In the genomic region with DNA sequence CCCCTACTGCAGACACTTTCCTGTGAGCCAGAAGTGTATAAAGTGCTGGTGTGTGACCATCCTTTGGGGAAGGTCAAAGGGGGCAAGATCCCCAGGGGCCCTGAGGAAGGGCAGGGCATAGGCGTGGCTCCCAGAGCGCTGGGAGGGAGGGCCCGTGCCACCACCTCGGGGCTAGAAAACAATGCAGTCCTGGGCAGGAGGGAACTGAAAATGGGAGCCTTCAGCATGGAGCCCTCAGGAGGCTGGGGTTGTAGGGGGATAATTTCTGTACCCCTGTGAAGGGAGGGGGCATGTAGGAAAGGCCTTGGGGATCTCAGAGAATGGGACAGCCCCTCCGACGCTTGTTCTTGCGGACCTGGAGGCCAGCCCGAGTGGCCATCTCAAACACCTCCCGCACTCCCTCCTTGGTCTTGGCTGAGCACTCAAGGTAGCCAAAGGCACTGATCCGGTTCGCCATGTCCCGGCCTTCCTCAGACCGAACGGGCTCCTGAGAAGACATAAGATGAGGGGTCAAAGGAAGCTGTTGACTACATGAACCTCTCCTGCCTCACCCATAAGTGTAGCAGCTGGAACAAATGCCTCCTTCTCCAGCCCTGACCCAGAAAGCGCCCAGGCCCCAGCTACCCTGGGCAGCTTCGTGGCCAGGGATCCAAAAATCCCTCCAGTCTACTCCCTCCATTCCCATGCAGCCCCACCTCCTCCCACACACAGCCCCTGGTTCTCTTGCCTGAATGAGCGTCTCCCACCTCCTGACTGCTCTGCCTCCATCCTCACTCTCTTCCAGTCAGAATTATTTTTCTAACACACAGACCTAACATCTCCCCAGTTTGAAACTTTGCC, we compare ENCODE assay signal across 8 cellular contexts. TPM values are rescaled to one million over a fixed set of nuclear protein-coding genes. Genes with fewer than 3 reads are reported as not detected.
DNase-seq lines count a peak whose midpoint lies in the region; ATAC-seq and TF ChIP-seq lines count a peak whose summit lies in the region.

No MANE protein-coding gene starts in this region.

- no peak overlapping the region for H3K9ac ChIP-seq in mammary epithelial cell (ENCODE audit: insufficient read depth, low read length)

- peaks cover 17% of the 10 kb centered on the region for H3K36me3 Mint-ChIP-seq in activated naive CD4-positive, alpha-beta T cell treated with anti-CD3 and anti-CD28 coated beads, Interleukin-2, amount 10 ng/mL, durations not matched to agents 7 days and 5 days

- dilution Hi-C loops in mammary epithelial cell (cut with HindIII; ENCODE audit: low sequenced_read_pairs) = loop anchor here (5.0 kb wide), 1 partner anchor 74 kb away; no protein-coding TSS in a partner anchor

- H4K20me1 ChIP-seq in mammary epithelial cell (ENCODE audit: insufficient read depth, low read length) = no peaks in the 10 kb centered on the region

- H3K4me1 Mint-ChIP-seq in activated naive CD4-positive, alpha-beta T cell treated with anti-CD3 and anti-CD28 coated beads, Interleukin-2, amount 10 ng/mL, durations not matched to agents 7 days and 5 days = peaks cover 64% of the 10 kb centered on the region

- peaks cover 48% of the 10 kb centered on the region for H3K79me2 ChIP-seq in mammary epithelial cell (ENCODE audit: insufficient read depth, low read length)

- TSS peak; percentile 23 for BruUV-seq in mammary epithelial cell (replicated peaks; lab: Mats Ljungman, UMichigan)

- no peak for ATAC-seq in upper lobe of right lung

- CTCF ChIA-PET in activated naive CD4-positive, alpha-beta T cell treated with anti-CD3 and anti-CD28 coated beads, Interleukin-2, amount 10 ng/mL, durations not matched to agents 7 days and 5 days (lab: Charles Lee) = interaction anchor here (1.3 kb wide), 1 partner anchor 14 kb away, joined by 4 read pairs; a partner anchor contains a TSS
- CTCF ChIA-PET in mammary epithelial cell (lab: Charles Lee; ENCODE audit: low non-redundant PET) = no interaction called here

- no peak for DNase-seq in activated naive CD4-positive, alpha-beta T cell treated with anti-CD3 and anti-CD28 coated beads, Interleukin-2, amount 10 ng/mL, durations not matched to agents 7 days and 5 days
- DNase-seq in activated naive CD4-positive, alpha-beta T cell treated with Interleukin-2 at 50 U/mL for 16 hours = no peak
- no peak for DNase-seq in mammary epithelial cell
- DNase-seq in upper lobe of right lung = no peak
- no peak for DNase-seq in GM19240 (ENCODE audit: insufficient read length, low spot score)
- DNase-seq in AG20443 (ENCODE audit: low spot score) = no peak
- no peak for DNase-seq in NCI-H187 (lab: John Stamatoyannopoulos, UW)

- peak overlapping the region; percentile 32 for H3K4me2 ChIP-seq in mammary epithelial cell (ENCODE audit: insufficient read depth, low read depth, low read length)

- H3K4me1 ChIP-seq in mammary epithelial cell (ENCODE audit: insufficient read depth, low read length) (peaks cover 68% of the 10 kb centered on the region), muscle layer of duodenum (ENCODE audit: control insufficient read depth in 1 of 2, insufficient read depth in 2 of 2, low read length in 2 of 2) (peaks cover 56 to 57% of the 10 kb centered on the region in 2 donors), upper lobe of right lung (peaks cover 77% of the 10 kb centered on the region)

- in situ Hi-C loops in mammary epithelial cell (cut with MboI; ENCODE audit: low sequenced_read_pairs in 2 of 2) = loop anchor here (10.0 kb wide), 2 partner anchors 197 to 307 kb away; a partner anchor contains a TSS

- H3K27me3 Mint-ChIP-seq in activated naive CD4-positive, alpha-beta T cell treated with anti-CD3 and anti-CD28 coated beads, Interleukin-2, amount 10 ng/mL, durations not matched to agents 7 days and 5 days = no peaks in the 10 kb centered on the region

- 76% methylated on average over 8 of the region's 17 CpGs for WGBS in mammary epithelial cell (ENCODE audit: low coverage, missing lambda C conversion rate)

- no peaks in the 10 kb centered on the region for H3K9me3 Mint-ChIP-seq in activated naive CD4-positive, alpha-beta T cell treated with anti-CD3 and anti-CD28 coated beads, Interleukin-2, amount 10 ng/mL, durations not matched to agents 7 days and 5 days

- H3K4me3 Mint-ChIP-seq in activated naive CD4-positive, alpha-beta T cell treated with anti-CD3 and anti-CD28 coated beads, Interleukin-2, amount 10 ng/mL, durations not matched to agents 7 days and 5 days = no peak overlapping the region

- H3K4me3 ChIP-seq in mammary epithelial cell (replicated peaks in 1 of 3; ENCODE audit: insufficient read depth in 1 of 3, low read depth in 2 of 3, low read length in 3 of 3) = no peak overlapping the region
- H3K4me3 ChIP-seq in muscle layer of duodenum (ENCODE audit: low read depth in 1 of 2, low read length in 2 of 2) = no peak overlapping the region
- no peak overlapping the region for H3K4me3 ChIP-seq in upper lobe of right lung

- H3K36me3 ChIP-seq in mammary epithelial cell (ENCODE audit: insufficient read depth, low read length) = peaks cover 24% of the 10 kb centered on the region
- H3K36me3 ChIP-seq in muscle layer of duodenum (ENCODE audit: control insufficient read depth in 1 of 2, insufficient read depth in 2 of 2, low read length in 2 of 2) = peaks cover 33 to 36% of the 10 kb centered on the region in 2 donors
- peaks cover 43% of the 10 kb centered on the region for H3K36me3 ChIP-seq in upper lobe of right lung

- H3K27me3 ChIP-seq in mammary epithelial cell (ENCODE audit: insufficient read depth, low read length) = no peaks in the 10 kb centered on the region
- H3K27me3 ChIP-seq in muscle layer of duodenum (ENCODE audit: low read depth, low read length) = no peaks in the 10 kb centered on the region
- H3K27me3 ChIP-seq in upper lobe of right lung = no peaks in the 10 kb centered on the region

- peak overlapping the region; percentile 67 for H3K27ac ChIP-seq in mammary epithelial cell (ENCODE audit: insufficient read depth, low read depth, low read length)
- H3K27ac ChIP-seq in muscle layer of duodenum (ENCODE audit: low read length) = peak overlapping the region; percentile 91
- H3K27ac ChIP-seq in upper lobe of right lung = peak overlapping the region; percentile 76

- H2AFZ ChIP-seq in mammary epithelial cell (ENCODE audit: low read depth, low read length) = no peak overlapping the region

- TF ChIP-seq CTCF in mammary epithelial cell (conservative IDR thresholded peaks at IDR 0.05 in 1 of 2, IDR thresholded peaks at IDR 0.05 in 1 of 2; ENCODE audit: extremely low read depth in 1 of 2, insufficient read depth in 1 of 2, low read depth in 1 of 2, low read length in 2 of 2) (no peak), upper lobe of right lung (IDR thresholded peaks at IDR 0.05) (no peak)

- peak overlapping the region; percentile 86 for H3K27ac Mint-ChIP-seq in activated naive CD4-positive, alpha-beta T cell treated with anti-CD3 and anti-CD28 coated beads, Interleukin-2, amount 10 ng/mL, durations not matched to agents 7 days and 5 days

- no peaks in the 10 kb centered on the region for H3K9me3 ChIP-seq in mammary epithelial cell (replicated peaks; ENCODE audit: insufficient read depth, low read length)
- H3K9me3 ChIP-seq in muscle layer of duodenum (ENCODE audit: control insufficient read depth in 1 of 2, low read length in 2 of 2) = no peaks in the 10 kb centered on the region
- H3K9me3 ChIP-seq in upper lobe of right lung = no peaks in the 10 kb centered on the region

- intact Hi-C loops in mammary epithelial cell (cut with micrococcal nuclease) (no loop called here), upper lobe of right lung (cut with DNase I) (loop anchor here (10.0 kb wide), 1 partner anchor 77 kb away; no protein-coding TSS in a partner anchor)

RNA-seq across cellular contexts. Expression of a gene that starts 5.5 kb away (rescaled TPM):
- total RNA-seq in mammary epithelial cell (100 to 1,000 TPM; 383 to 495 TPM), upper lobe of right lung (150 TPM)
- polyA plus RNA-seq in mammary epithelial cell = 1,160 TPM
- polyA minus RNA-seq in mammary epithelial cell = 644 TPM

RNA-seq across cellular contexts. Expression of a gene that starts 13.7 kb away (rescaled TPM):
- total RNA-seq in mammary epithelial cell = 1 to 10 TPM; 6.2 to 9.4 TPM
- 6.2 TPM for polyA plus RNA-seq in mammary epithelial cell
- polyA minus RNA-seq in mammary epithelial cell = 5.6 TPM
- total RNA-seq in upper lobe of right lung = 0.32 TPM

RNA-seq across cellular contexts. Expression of a gene that starts 27.0 kb away (rescaled TPM):
- total RNA-seq in mammary epithelial cell (10 to 100 TPM; 52.2 to 76.0 TPM), upper lobe of right lung (62.8 TPM)
- polyA plus RNA-seq in mammary epithelial cell = 65.2 TPM
- polyA minus RNA-seq in mammary epithelial cell = 81.0 TPM
